ENCODE assay signal across 13 cellular contexts in the genomic region with DNA sequence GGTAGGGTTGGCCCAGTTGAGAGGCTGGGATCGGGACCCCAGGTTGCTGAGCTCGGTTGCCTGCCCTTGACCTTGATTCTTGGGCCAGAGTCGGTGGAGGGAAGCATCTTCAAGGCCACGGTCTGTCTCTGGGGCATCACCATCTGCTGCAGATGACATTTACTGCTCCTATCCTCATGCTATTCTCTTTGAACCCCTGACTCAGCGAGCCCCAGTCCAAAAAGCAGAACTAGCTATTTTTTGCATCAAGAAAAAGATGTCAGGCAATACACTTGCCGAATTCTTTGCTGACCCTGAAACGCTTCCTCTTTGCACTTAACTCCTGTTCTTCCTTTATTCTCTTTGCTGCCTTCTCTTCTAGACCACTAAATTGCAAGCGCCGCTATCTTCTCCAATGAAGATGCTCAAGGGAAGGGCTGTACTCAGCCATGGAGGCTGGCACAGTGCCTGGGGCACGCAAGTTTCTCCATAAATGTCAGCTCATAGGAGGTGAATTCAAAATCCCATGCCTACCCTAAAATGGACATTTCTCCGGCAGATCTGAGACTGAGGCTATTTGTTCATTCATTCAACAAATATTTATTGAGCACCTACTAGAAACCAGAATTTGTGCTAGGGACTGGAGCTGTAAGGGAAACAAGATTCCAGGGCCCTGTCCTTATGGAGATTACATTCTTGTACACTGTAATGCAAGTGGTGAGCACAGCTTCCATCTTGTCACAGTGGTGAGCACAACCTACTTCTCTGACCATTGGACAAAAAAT. TPM values are rescaled to one million over a fixed set of nuclear protein-coding genes. Genes with fewer than 3 reads are reported as not detected.
A peak's percentile ranks its signal among the peaks of the same experiment; 100 is the strongest.
DNase-seq lines count a peak whose midpoint lies in the region; ATAC-seq, FAIRE-seq and TF ChIP-seq lines count a peak whose summit lies in the region.
"Had no signal": no experiment of that assay in that cellular context is flagged by ENCODE, and none has a peak within 500 bp of the region (broad histone marks: within the 10 kb centered on the region; RNA-seq: fewer than 3 reads in every experiment).

No MANE protein-coding gene starts in this region.

- H2AFZ ChIP-seq in fibroblast of lung (ENCODE audit: low read length) (no peak overlapping the region), parathyroid adenoma (peak overlapping the region; percentile 25)

- no peak for DNase-seq in BJ (ENCODE audit: low read depth)
- peak; percentile 97 for DNase-seq in NOMO-1 treated with dmso at 0.1 percent for 144 hours (lab: John Stamatoyannopoulos, UW; ENCODE audit: unreplicated experiment)
- no peak for DNase-seq in fibroblast of lung (ENCODE audit: low read depth in 2 of 2)
- no peak for DNase-seq in NCI-H146 (lab: John Stamatoyannopoulos, UW)
- DNase-seq in GM12892 (ENCODE audit: insufficient read length) = no peak
- DNase-seq in stimulated activated CD4-positive, alpha-beta T cell treated with anti-CD3 and anti-CD28 coated beads, Interleukin-4, amount 100 ng/mL, for 1 hour = no peak
- DNase-seq: Calu3, foreskin melanocyte, NCI-H2171 treated with DMSO at 0.1 percent for 48 hours, occipital lobe, T-helper 9 cell had no signal

- H3K27ac ChIP-seq in fibroblast of lung (ENCODE audit: insufficient read depth, low read length) (peak overlapping the region; percentile 88), parathyroid adenoma (peak overlapping the region; percentile 75)

- CTCF ChIA-PET in BJ (lab: Yijun Ruan, JAX) = no interaction called here

- TF ChIP-seq POLR2A in GM12892 (IDR thresholded peaks at IDR 0.05; ENCODE audit: low read depth, low read length) = no peak

- H3K9ac ChIP-seq in fibroblast of lung (ENCODE audit: insufficient read depth, low read length) = peak overlapping the region; percentile 17
- no peak overlapping the region for H3K9ac ChIP-seq in parathyroid adenoma

- ATAC-seq in GM19395 (IDR thresholded peaks at IDR 0.05; ENCODE audit: unreplicated experiment) = no peak

- TF ChIP-seq CTCF in BJ (IDR thresholded peaks at IDR 0.05; ENCODE audit: insufficient read depth, low read depth, low read length) (no peak), fibroblast of lung (conservative IDR thresholded peaks at IDR 0.05 in 1 of 2, IDR thresholded peaks at IDR 0.05 in 1 of 2; ENCODE audit: low read depth in 1 of 2, low read length in 2 of 2) (no peak), parathyroid adenoma (IDR thresholded peaks at IDR 0.05) (no peak)

- H3K79me2 ChIP-seq in fibroblast of lung (ENCODE audit: control insufficient read depth, insufficient read depth, low read length) (no peaks in the 10 kb centered on the region), parathyroid adenoma (no peaks in the 10 kb centered on the region)

- no peaks in the 10 kb centered on the region for H4K20me1 ChIP-seq in fibroblast of lung (ENCODE audit: control insufficient read depth, extremely low read depth, insufficient read depth, low read length)

- POLR2A ChIA-PET in BJ (lab: Charles Lee) = no interaction called here

- H3K27me3 ChIP-seq in BJ (ENCODE audit: control insufficient read depth, insufficient read depth, low read length) (no peaks in the 10 kb centered on the region), fibroblast of lung (ENCODE audit: control insufficient read depth, insufficient read depth, low read length) (no peaks in the 10 kb centered on the region), parathyroid adenoma (ENCODE audit: control insufficient read depth, insufficient read depth, low read length) (no peaks in the 10 kb centered on the region)

- H3K36me3 ChIP-seq in BJ (ENCODE audit: control insufficient read depth, insufficient read depth, low read length) (no peaks in the 10 kb centered on the region), fibroblast of lung (ENCODE audit: control insufficient read depth, insufficient read depth, low read length) (no peaks in the 10 kb centered on the region), parathyroid adenoma (ENCODE audit: control insufficient read depth, insufficient read depth, low read length) (no peaks in the 10 kb centered on the region)

- peaks cover 15% of the 10 kb centered on the region for H3K4me1 ChIP-seq in fibroblast of lung (ENCODE audit: control insufficient read depth, extremely low read depth, insufficient read depth, low read length)
- no peaks in the 10 kb centered on the region for H3K4me1 ChIP-seq in parathyroid adenoma

- H3K9me3 ChIP-seq in fibroblast of lung (ENCODE audit: control insufficient read depth, insufficient read depth, low read depth, low read length) = no peaks in the 10 kb centered on the region
- H3K9me3 ChIP-seq in parathyroid adenoma (ENCODE audit: control insufficient read depth, low read length) = no peaks in the 10 kb centered on the region

- FAIRE-seq in GM12892 (lab: Jason Lieb, UNC) = no peak

- H3K4me3 ChIP-seq in BJ (ENCODE audit: low read depth, low read length) (peak overlapping the region; percentile 24), fibroblast of lung (replicated peaks in 1 of 4; ENCODE audit: control extremely low read depth in 1 of 4, insufficient read depth in 1 of 4, low read depth in 3 of 4, low read length in 4 of 4) (peak overlapping the region in 2 of 4 experiments; percentile 3 to 11), parathyroid adenoma (ENCODE audit: low read depth, low read length) (no peak overlapping the region)

- H3K4me2 ChIP-seq in fibroblast of lung (ENCODE audit: extremely low read depth, insufficient read depth, low read length) (peak overlapping the region; percentile 70), parathyroid adenoma (ENCODE audit: low read length) (no peak overlapping the region)

RNA-seq across cellular contexts. Expression of a gene that starts 20.5 kb away (rescaled TPM):
- 276 and 285 TPM in 2 replicates for polyA plus RNA-seq in BJ (2011; rRNA removed)
- polyA minus RNA-seq in BJ (2011; rRNA and poly(A)+ RNA removed) = 134 and 135 TPM in 2 replicates
- 77.6 and 104 TPM in 2 replicates for total RNA-seq in fibroblast of lung
- 495 and 519 TPM in 2 replicates for polyA plus RNA-seq in fibroblast of lung
- 514 and 539 TPM in 2 replicates for polyA plus RNA-seq in fibroblast of lung (2012)
- polyA minus RNA-seq in fibroblast of lung (ENCODE audit: low replicate concordance) = 153 and 154 TPM in 2 replicates
- polyA plus RNA-seq in GM12892 (2012; ENCODE audit: missing spikeins) = 251 TPM
